8 cellular contexts compared by ENCODE assay signal in genomic region chr7:65037740-65038678, GRCh38. TPM values are rescaled to one million over a fixed set of nuclear protein-coding genes. Genes with fewer than 3 reads are reported as not detected.
DNase-seq lines count a peak whose midpoint lies in the region; ATAC-seq, FAIRE-seq and TF ChIP-seq lines count a peak whose summit lies in the region.

No MANE protein-coding gene starts in this region.

- peak overlapping the region; percentile 80 for H2AFZ ChIP-seq in keratinocyte (ENCODE audit: control insufficient read depth, low read length)

- peaks cover 2% of the 10 kb centered on the region for H3K9me3 Mint-ChIP-seq in activated B cell treated with CpG ODN at 0.5 μM for 24 hours

- H3K27me3 Mint-ChIP-seq in activated B cell treated with CpG ODN at 0.5 μM for 24 hours = no peaks in the 10 kb centered on the region

- CTCF ChIA-PET in activated B cell treated with CpG ODN at 0.5 μM for 24 hours (lab: Charles Lee) = interaction anchor here (0.7 kb wide), 1 partner anchor 270 kb away, joined by 3 read pairs; no protein-coding TSS in a partner anchor

- H3K4me3 Mint-ChIP-seq in activated B cell treated with CpG ODN at 0.5 μM for 24 hours = peak overlapping the region; percentile 75

- H3K36me3 ChIP-seq in keratinocyte (ENCODE audit: control insufficient read depth in 2 of 2, extremely low read depth in 1 of 2, insufficient read depth in 2 of 2, low read length in 2 of 2) = no peaks in the 10 kb centered on the region

- dilution Hi-C loops in keratinocyte (cut with MboI; ENCODE audit: extremely low pct_ligation_motif_present, low sequenced_read_pairs) = no loop called here

- H3K9ac ChIP-seq in keratinocyte (ENCODE audit: control insufficient read depth, extremely low read depth, insufficient read depth, low read length) = peak overlapping the region; percentile 72

- peak overlapping the region; percentile 71 for H3K4me3 ChIP-seq in AG10803 (ENCODE audit: low read length)
- H3K4me3 ChIP-seq in keratinocyte (ENCODE audit: control insufficient read depth in 2 of 3, extremely low read depth in 1 of 3, insufficient read depth in 2 of 3, low read depth in 1 of 3, low read length in 3 of 3) = peak overlapping the region; percentile 38 to 71 (median 60)

- H3K36me3 Mint-ChIP-seq in activated B cell treated with CpG ODN at 0.5 μM for 24 hours (ENCODE audit: low read depth) = peaks cover 2% of the 10 kb centered on the region

- intact Hi-C loops in activated B cell treated with CpG ODN at 0.5 μM for 24 hours (cut with micrococcal nuclease) = loop anchor here (1.0 to 2.0 kb wide), 5 partner anchors 32 to 372 kb away; partner anchors contain the start of genes ERV3-1, ZNF107, ZNF273 and ZNF92

- DNase-seq in AG10803 (ENCODE audit: low read depth) (peak; percentile 93), NCI-H2227 treated with DMSO at 0.1 percent for 48 hours (lab: John Stamatoyannopoulos, UW) (peak; percentile 87), activated B cell treated with CpG ODN at 0.5 μM for 24 hours (peak; percentile 61), keratinocyte (ENCODE audit: low read depth, low spot score) (peak; percentile 21)
- peak; percentile 91 for DNase-seq in central memory CD4-positive, alpha-beta T cell
- DNase-seq in stimulated activated CD4-positive, alpha-beta T cell treated with anti-CD3 and anti-CD28 coated beads, Interleukin-15, amount 100 ng/mL, for 24 hours = peak; percentile 92

- H3K27me3 ChIP-seq in keratinocyte (ENCODE audit: control insufficient read depth, extremely low read depth, insufficient read depth, low read length) = no peaks in the 10 kb centered on the region

- peaks cover 8% of the 10 kb centered on the region for H3K4me1 Mint-ChIP-seq in activated B cell treated with CpG ODN at 0.5 μM for 24 hours

- TF ChIP-seq CTCF in AG10803 (conservative IDR thresholded peaks at IDR 0.05; ENCODE audit: low read length) (no peak), activated B cell treated with CpG ODN at 0.5 μM for 24 hours (IDR thresholded peaks at IDR 0.05) (no peak), keratinocyte (optimal IDR thresholded peaks at IDR 0.05 in 1 of 3, IDR thresholded peaks at IDR 0.05 in 1 of 3, conservative IDR thresholded peaks at IDR 0.05 in 1 of 3; ENCODE audit: extremely low read depth in 1 of 3, insufficient read depth in 2 of 3, low read length in 3 of 3) (no peak)

- peak overlapping the region; percentile 65 for H3K27ac Mint-ChIP-seq in activated B cell treated with CpG ODN at 0.5 μM for 24 hours

- H3K79me2 ChIP-seq in keratinocyte (ENCODE audit: control insufficient read depth, insufficient read depth, low read length) = peaks cover 13% of the 10 kb centered on the region

- peaks cover 4% of the 10 kb centered on the region for H3K4me1 ChIP-seq in keratinocyte (ENCODE audit: control insufficient read depth, extremely low read depth, insufficient read depth, low read length)

- no peaks in the 10 kb centered on the region for H3K9me1 ChIP-seq in keratinocyte (ENCODE audit: control insufficient read depth, extremely low read depth, insufficient read depth, low read length)

- H4K20me1 ChIP-seq in keratinocyte (ENCODE audit: control insufficient read depth, extremely low read depth, insufficient read depth, low read length) = no peaks in the 10 kb centered on the region

- H3K9me3 ChIP-seq in keratinocyte (ENCODE audit: control insufficient read depth, low read depth, low read length) = no peaks in the 10 kb centered on the region

- no peak for FAIRE-seq in keratinocyte (lab: Jason Lieb, UNC)

- peak; percentile 90 for ATAC-seq in GM19023 (IDR thresholded peaks at IDR 0.05; ENCODE audit: unreplicated experiment)
- peak; percentile 81 for ATAC-seq in HG03175 (IDR thresholded peaks at IDR 0.05; ENCODE audit: unreplicated experiment)
- ATAC-seq in activated B cell treated with CpG ODN at 0.5 μM for 24 hours (ENCODE audit: low read depth) = peak; percentile 94

- H3K4me2 ChIP-seq in keratinocyte (ENCODE audit: control insufficient read depth, extremely low read depth, insufficient read depth, low read depth, low read length) = no peak overlapping the region

- POLR2A ChIA-PET in activated B cell treated with CpG ODN at 0.5 μM for 24 hours (lab: Charles Lee) = interaction anchor here (0.6 to 2.8 kb wide), 5 partner anchors 31 to 992 kb away, joined by 3 to 27 read pairs (median 4); partner anchors contain the start of genes ERV3-1, ZNF107 and ZNF680

- peak overlapping the region; percentile 40 for H3K27ac ChIP-seq in keratinocyte (ENCODE audit: control insufficient read depth, insufficient read depth, low read length)

RNA-seq across cellular contexts. Expression of gene ERV3-1, which starts 31.5 kb away (rescaled TPM):
- 23.2 and 24.8 TPM in 2 replicates for total RNA-seq in activated B cell treated with CpG ODN at 0.5 μM for 24 hours
- 1.1 to 5.1 TPM (median 3.1 TPM) in 3 replicates for polyA plus RNA-seq in keratinocyte
- 0.81 TPM for polyA plus RNA-seq in keratinocyte (2011; ENCODE audit: low read depth)
- polyA plus RNA-seq in keratinocyte (2011; cell fraction: cytosol; rRNA removed) = 0.45 and 0.64 TPM in 2 replicates
- 13.3 and 13.4 TPM in 2 replicates for polyA plus RNA-seq in keratinocyte (2011; cell fraction: nucleus; rRNA removed)
- polyA plus RNA-seq in keratinocyte (2012; ENCODE audit: low replicate concordance) = 0.84 and 3.9 TPM in 2 replicates
- polyA minus RNA-seq in keratinocyte = 2.0 to 4.9 TPM (median 4.8 TPM) in 3 replicates
- polyA minus RNA-seq in keratinocyte (2011; cell fraction: cytosol; rRNA and poly(A)+ RNA removed) = not detected
- polyA minus RNA-seq in keratinocyte (2011; cell fraction: nucleus; rRNA and poly(A)+ RNA removed) = 6.9 and 11.2 TPM in 2 replicates

RNA-seq across cellular contexts. Expression of gene ZNF117, which starts 47.2 kb away (rescaled TPM):
- 10.1 and 12.8 TPM in 2 replicates for total RNA-seq in activated B cell treated with CpG ODN at 0.5 μM for 24 hours
- polyA plus RNA-seq in keratinocyte = 0.44 to 2.3 TPM (median 1.8 TPM) in 3 replicates
- polyA plus RNA-seq in keratinocyte (2011; ENCODE audit: low read depth) = 3.5 TPM
- polyA plus RNA-seq in keratinocyte (2011; cell fraction: cytosol; rRNA removed) = 0.12 and 0.22 TPM in 2 replicates
- 5.1 and 9.0 TPM in 2 replicates for polyA plus RNA-seq in keratinocyte (2011; cell fraction: nucleus; rRNA removed)
- polyA plus RNA-seq in keratinocyte (2012; ENCODE audit: low replicate concordance) = 0.42 and 3.4 TPM in 2 replicates
- 0.07 to 2.0 TPM (median 1.6 TPM) in 3 replicates for polyA minus RNA-seq in keratinocyte
- not detected for polyA minus RNA-seq in keratinocyte (2011; cell fraction: cytosol; rRNA and poly(A)+ RNA removed)
- 2.6 and 7.8 TPM in 2 replicates for polyA minus RNA-seq in keratinocyte (2011; cell fraction: nucleus; rRNA and poly(A)+ RNA removed)

Comparison
In these comparisons a context has a peak if more than half of its experiments do, and no peak if none do; other contexts are left out.
1. Peak in every context shown above with its lines: DNase-seq, ATAC-seq, H3K4me3 ChIP-seq and H3K27ac ChIP-seq.
2. DNase-seq: peak in every context shown above with its lines; median percentile 93 in AG10803; 92 in stimulated activated CD4-positive, alpha-beta T cell treated with anti-CD3 and anti-CD28 coated beads, Interleukin-15, amount 100 ng/mL, for 24 hours; 91 in central memory CD4-positive, alpha-beta T cell; 87 in NCI-H2227 treated with DMSO at 0.1 percent for 48 hours; 61 in activated B cell treated with CpG ODN at 0.5 μM for 24 hours; 21 in keratinocyte.